In the genomic region with DNA sequence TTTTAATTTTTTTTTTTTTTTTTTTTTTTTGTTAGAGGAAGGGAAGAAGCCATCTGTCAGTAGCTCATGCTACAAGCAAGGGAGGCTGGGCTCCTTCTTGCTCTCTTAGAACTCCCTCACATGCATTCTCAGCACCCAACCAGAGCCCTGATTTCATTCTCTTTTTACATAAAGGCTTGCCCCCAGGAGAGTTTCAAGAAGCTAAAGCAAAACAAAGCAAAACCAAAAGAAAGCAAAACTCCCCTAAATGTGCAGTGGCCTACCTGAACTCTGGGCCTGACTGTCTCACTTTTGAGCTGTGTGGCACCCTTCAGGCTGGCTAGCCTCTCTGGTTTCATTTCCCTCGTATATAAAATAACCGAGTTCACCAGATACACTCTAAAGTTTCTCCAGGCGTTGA, we compare ENCODE assay signal across 23 cellular contexts.
DNase-seq lines count a peak whose midpoint lies in the region; ATAC-seq and TF ChIP-seq lines count a peak whose summit lies in the region.
"Had no signal": no experiment of that assay in that cellular context is flagged by ENCODE, and none has a peak within 500 bp of the region (broad histone marks: within the 10 kb centered on the region; RNA-seq: fewer than 3 reads in every experiment).

No MANE protein-coding gene starts in this region.

- H3K27me3 Mint-ChIP-seq in CD8-positive, alpha-beta T cell (ENCODE audit: low read depth), result no peaks in the 10 kb centered on the region
- H3K27me3 Mint-ChIP-seq: activated T-cell treated with anti-CD3 and anti-CD28 coated beads, Interleukin-2, amount 50 U/mL, for 24 hours; dendritic cell treated with granulocyte-macrophage colony-stimulating factor and Interleukin-4, amounts not matched to agents 40 ng/mL and 50 ng/mL, for 4 days; type B pancreatic cell had no signal

- DNase-seq in CD8-positive, alpha-beta T cell, result no peak
- DNase-seq in cerebellar cortex (ENCODE audit: low spot score) (peak; percentile 29), NK-92 (lab: John Stamatoyannopoulos, UW; ENCODE audit: unreplicated experiment) (no peak)
- no peak for DNase-seq in effector CD8-positive, alpha-beta T cell (lab: John Stamatoyannopoulos, UW)
- DNase-seq: activated T-cell treated with anti-CD3 and anti-CD28 coated beads, Interleukin-2, amount 50 U/mL, for 24 hours; aorta; Calu3; gastrocnemius medialis; H7; left cardiac atrium; NCI-H1436; NCI-H510A; pancreas; stimulated activated CD4-positive, alpha-beta T cell treated with anti-CD3 and anti-CD28 coated beads, Interleukin-2, amount 100 ng/mL, for 24 hours; T-helper 17 cell had no signal

- CTCF ChIA-PET in CD8-positive, alpha-beta T cell (lab: Charles Lee), result no interaction called here

- H3K9ac ChIP-seq in BLaER1, result no peak overlapping the region

- H3K36me3 ChIP-seq in BLaER1, result no peaks in the 10 kb centered on the region
- H3K36me3 ChIP-seq in CD8-positive, alpha-beta T cell (ENCODE audit: insufficient read depth, low read length), result no peaks in the 10 kb centered on the region
- H3K36me3 ChIP-seq: gastrocnemius medialis, pancreas had no signal

- no peak for TF ChIP-seq CTCF in CD8-positive, alpha-beta T cell (IDR thresholded peaks at IDR 0.05)

- no peaks in the 10 kb centered on the region for H3K9me3 Mint-ChIP-seq in CD8-positive, alpha-beta T cell
- H3K9me3 Mint-ChIP-seq: activated T-cell treated with anti-CD3 and anti-CD28 coated beads, Interleukin-2, amount 50 U/mL, for 24 hours; dendritic cell treated with granulocyte-macrophage colony-stimulating factor and Interleukin-4, amounts not matched to agents 40 ng/mL and 50 ng/mL, for 4 days; type B pancreatic cell had no signal

- H3K36me3 Mint-ChIP-seq in CD8-positive, alpha-beta T cell, result no peaks in the 10 kb centered on the region
- H3K36me3 Mint-ChIP-seq: type B pancreatic cell had no signal

- peaks cover 21% of the 10 kb centered on the region for H3K4me1 Mint-ChIP-seq in CD8-positive, alpha-beta T cell (ENCODE audit: low read depth)

- no peaks in the 10 kb centered on the region for H4K20me1 ChIP-seq in BLaER1

- no peaks in the 10 kb centered on the region for H3K27me3 ChIP-seq in BLaER1
- H3K27me3 ChIP-seq in CD8-positive, alpha-beta T cell (ENCODE audit: insufficient read depth, low read length), result no peaks in the 10 kb centered on the region
- H3K27me3 ChIP-seq: gastrocnemius medialis, hepatocyte, pancreas had no signal

- no peak overlapping the region for H3K4me3 Mint-ChIP-seq in CD8-positive, alpha-beta T cell
- H3K4me3 Mint-ChIP-seq: activated T-cell treated with anti-CD3 and anti-CD28 coated beads, Interleukin-2, amount 50 U/mL, for 24 hours; dendritic cell treated with granulocyte-macrophage colony-stimulating factor and Interleukin-4, amounts not matched to agents 40 ng/mL and 50 ng/mL, for 4 days; T-helper 17 cell; type B pancreatic cell had no signal

- peak overlapping the region; percentile 61 for H3K27ac Mint-ChIP-seq in CD8-positive, alpha-beta T cell
- H3K27ac Mint-ChIP-seq: dendritic cell treated with granulocyte-macrophage colony-stimulating factor and Interleukin-4, amounts not matched to agents 40 ng/mL and 50 ng/mL, for 4 days; T-helper 17 cell; type B pancreatic cell had no signal

- POLR2A ChIA-PET in CD8-positive, alpha-beta T cell (lab: Charles Lee), result interaction anchor here (0.6 kb wide), 1 partner anchor 562 kb away, joined by 3 read pairs; no protein-coding TSS in a partner anchor

- peak overlapping the region; percentile 29 for H3K4me2 ChIP-seq in BLaER1
- H3K4me2 ChIP-seq: hepatocyte had no signal

- peak; percentile 56 for ATAC-seq in CD8-positive, alpha-beta T cell
- peak; percentile 44 for ATAC-seq in HG03432 (IDR thresholded peaks at IDR 0.05; ENCODE audit: unreplicated experiment)
- no peak for ATAC-seq in HG03135 (IDR thresholded peaks at IDR 0.05; ENCODE audit: unreplicated experiment)
- ATAC-seq: gastrocnemius medialis, pancreas, T-helper 17 cell had no signal

- no peak overlapping the region for H3K27ac ChIP-seq in BLaER1
- H3K27ac ChIP-seq in CD8-positive, alpha-beta T cell (ENCODE audit: low read depth, low read length), result no peak overlapping the region
- H3K27ac ChIP-seq: C4-2B, gastrocnemius medialis, hepatocyte, pancreas, SK-N-MC had no signal

- no peak overlapping the region for H3K4me3 ChIP-seq in BLaER1
- H3K4me3 ChIP-seq in CD8-positive, alpha-beta T cell (ENCODE audit: low read depth, low read length), result no peak overlapping the region
- H3K4me3 ChIP-seq: gastrocnemius medialis, hepatocyte, pancreas, SK-N-MC had no signal

- intact Hi-C loops in CD8-positive, alpha-beta T cell (cut with DNase I, micrococcal nuclease), result no loop called here

- H3K9me3 ChIP-seq in BLaER1, result no peaks in the 10 kb centered on the region
- no peaks in the 10 kb centered on the region for H3K9me3 ChIP-seq in CD8-positive, alpha-beta T cell (ENCODE audit: low read length)
- H3K9me3 ChIP-seq: gastrocnemius medialis, pancreas had no signal

- peaks cover 14% of the 10 kb centered on the region for H3K4me1 ChIP-seq in BLaER1
- peaks cover 20% of the 10 kb centered on the region for H3K4me1 ChIP-seq in CD8-positive, alpha-beta T cell (ENCODE audit: insufficient read depth, low read length)
- H3K4me1 ChIP-seq: gastrocnemius medialis, pancreas had no signal
